Comparison of ENCODE assay signal across 10 cellular contexts in the genomic region with DNA sequence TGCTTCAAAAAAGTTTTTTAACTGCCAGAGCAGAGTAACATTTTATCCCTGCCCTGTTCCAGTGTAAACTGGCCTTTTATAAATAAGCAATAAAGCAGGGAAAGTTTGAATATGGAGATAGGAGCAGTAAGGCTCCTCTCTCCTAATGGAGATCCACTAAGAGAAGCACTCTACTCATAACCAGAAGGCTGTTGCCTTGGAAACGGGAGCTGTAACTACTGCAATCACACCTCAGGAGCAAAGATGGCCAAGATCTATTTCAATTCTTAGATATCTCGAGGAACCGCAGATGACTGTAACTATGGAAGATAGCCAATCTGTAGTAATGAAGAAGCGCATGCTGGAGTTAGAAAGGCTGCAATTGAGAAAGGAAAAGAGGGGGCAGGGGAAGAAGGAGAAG. TPM values are rescaled to one million over a fixed set of nuclear protein-coding genes. Genes with fewer than 3 reads are reported as not detected.
DNase-seq lines count a peak whose midpoint lies in the region; ATAC-seq lines count a peak whose summit lies in the region.
"Had no signal": no experiment of that assay in that cellular context is flagged by ENCODE, and none has a peak within 500 bp of the region (broad histone marks: within the 10 kb centered on the region; RNA-seq: fewer than 3 reads in every experiment).

No MANE protein-coding gene starts in this region.

- peak; percentile 51 for ATAC-seq in HG02763 (IDR thresholded peaks at IDR 0.05; ENCODE audit: unreplicated experiment)
- ATAC-seq in stimulated activated effector memory CD8-positive, alpha-beta T cell treated with anti-CD3 and anti-CD28 coated beads, Interleukin-12 subunit alpha, Interleukin-12 subunit beta, amount 100 ng/mL, for 72 hours, result peak; percentile 92
- ATAC-seq: HCT116 had no signal

- H3K4me1 Mint-ChIP-seq in activated CD4-positive, alpha-beta T cell treated with anti-CD3 and anti-CD28 coated beads, Interleukin-2, amount 10 ng/mL, durations not matched to agents 24 days and 14 days, result peaks cover 78% of the 10 kb centered on the region
- peaks cover 95% of the 10 kb centered on the region for H3K4me1 Mint-ChIP-seq in activated naive CD8-positive, alpha-beta T cell (ENCODE audit: low read depth)
- peaks cover 81% of the 10 kb centered on the region for H3K4me1 Mint-ChIP-seq in stimulated activated effector memory CD8-positive, alpha-beta T cell treated with anti-CD3 and anti-CD28 coated beads, Interleukin-12 subunit alpha, Interleukin-12 subunit beta, amount 100 ng/mL, for 72 hours

- peak overlapping the region; percentile 71 for H3K27ac Mint-ChIP-seq in activated CD4-positive, alpha-beta T cell treated with anti-CD3 and anti-CD28 coated beads, Interleukin-2, amount 10 ng/mL, durations not matched to agents 24 days and 14 days
- H3K27ac Mint-ChIP-seq in activated naive CD8-positive, alpha-beta T cell, result peak overlapping the region; percentile 97
- H3K27ac Mint-ChIP-seq in stimulated activated effector memory CD8-positive, alpha-beta T cell treated with anti-CD3 and anti-CD28 coated beads, Interleukin-12 subunit alpha, Interleukin-12 subunit beta, amount 100 ng/mL, for 72 hours, result peak overlapping the region; percentile 89

- H3K9me3 Mint-ChIP-seq in activated CD4-positive, alpha-beta T cell treated with anti-CD3 and anti-CD28 coated beads, Interleukin-2, amount 10 ng/mL, durations not matched to agents 24 days and 14 days, result no peaks in the 10 kb centered on the region
- H3K9me3 Mint-ChIP-seq in activated naive CD8-positive, alpha-beta T cell (ENCODE audit: low read depth), result no peaks in the 10 kb centered on the region
- no peaks in the 10 kb centered on the region for H3K9me3 Mint-ChIP-seq in stimulated activated effector memory CD8-positive, alpha-beta T cell treated with anti-CD3 and anti-CD28 coated beads, Interleukin-12 subunit alpha, Interleukin-12 subunit beta, amount 100 ng/mL, for 72 hours

- H3K27me3 Mint-ChIP-seq in activated CD4-positive, alpha-beta T cell treated with anti-CD3 and anti-CD28 coated beads, Interleukin-2, amount 10 ng/mL, durations not matched to agents 24 days and 14 days, result no peaks in the 10 kb centered on the region
- no peaks in the 10 kb centered on the region for H3K27me3 Mint-ChIP-seq in activated naive CD8-positive, alpha-beta T cell

- peak overlapping the region; percentile 12 for H3K4me3 Mint-ChIP-seq in activated CD4-positive, alpha-beta T cell treated with anti-CD3 and anti-CD28 coated beads, Interleukin-2, amount 10 ng/mL, durations not matched to agents 24 days and 14 days
- H3K4me3 Mint-ChIP-seq in activated naive CD8-positive, alpha-beta T cell, result peak overlapping the region; percentile 69
- peak overlapping the region; percentile 45 for H3K4me3 Mint-ChIP-seq in stimulated activated effector memory CD8-positive, alpha-beta T cell treated with anti-CD3 and anti-CD28 coated beads, Interleukin-12 subunit alpha, Interleukin-12 subunit beta, amount 100 ng/mL, for 72 hours

- DNase-seq in activated CD4-positive, alpha-beta T cell treated with anti-CD3 and anti-CD28 coated beads, Interleukin-2, amount 10 ng/mL, durations not matched to agents 24 days and 14 days, result peak; percentile 77
- no peak for DNase-seq in activated CD4-positive, alpha-beta T cell treated with anti-CD3 and anti-CD28 coated beads for 4 hours
- no peak for DNase-seq in stimulated activated effector memory CD8-positive, alpha-beta T cell treated with anti-CD3 and anti-CD28 coated beads, Interleukin-12 subunit alpha, Interleukin-12 subunit beta, amount 100 ng/mL, for 72 hours (ENCODE audit: low spot score in 2 of 2)
- DNase-seq in cerebellar cortex (ENCODE audit: low spot score) (no peak), COLO668 (lab: John Stamatoyannopoulos, UW; ENCODE audit: unreplicated experiment) (no peak), NOMO-1 treated with DMSO at 0.1 percent for 48 hours (lab: John Stamatoyannopoulos, UW; ENCODE audit: unreplicated experiment) (no peak)
- DNase-seq: stomach had no signal

- peaks cover 20% of the 10 kb centered on the region for H3K36me3 Mint-ChIP-seq in activated CD4-positive, alpha-beta T cell treated with anti-CD3 and anti-CD28 coated beads, Interleukin-2, amount 10 ng/mL, durations not matched to agents 24 days and 14 days (ENCODE audit: low read depth)
- peaks cover 16% of the 10 kb centered on the region for H3K36me3 Mint-ChIP-seq in activated naive CD8-positive, alpha-beta T cell
- H3K36me3 Mint-ChIP-seq in stimulated activated effector memory CD8-positive, alpha-beta T cell treated with anti-CD3 and anti-CD28 coated beads, Interleukin-12 subunit alpha, Interleukin-12 subunit beta, amount 100 ng/mL, for 72 hours, result peaks cover 8% of the 10 kb centered on the region

- intact Hi-C loops in activated CD4-positive, alpha-beta T cell treated with anti-CD3 and anti-CD28 coated beads, Interleukin-2, amount 10 ng/mL, durations not matched to agents 24 days and 14 days (cut with micrococcal nuclease), result loop anchor here (1.0 kb wide), 1 partner anchor 18 kb away; no protein-coding TSS in a partner anchor

RNA-seq across cellular contexts. Expression of a gene that starts 41.4 kb away (rescaled TPM):
- 130 and 147 TPM in 2 replicates for total RNA-seq in activated CD4-positive, alpha-beta T cell treated with anti-CD3 and anti-CD28 coated beads, Interleukin-2, amount 10 ng/mL, durations not matched to agents 24 days and 14 days

Comparison
In these comparisons a context has a peak if more than half of its experiments do, and no peak if none do; other contexts are left out.
1. H3K4me3 Mint-ChIP-seq: peak in every context shown above with its lines; median percentile 69 in activated naive CD8-positive, alpha-beta T cell; 45 in stimulated activated effector memory CD8-positive, alpha-beta T cell treated with anti-CD3 and anti-CD28 coated beads, Interleukin-12 subunit alpha, Interleukin-12 subunit beta, amount 100 ng/mL, for 72 hours; 12 in activated CD4-positive, alpha-beta T cell treated with anti-CD3 and anti-CD28 coated beads, Interleukin-2, amount 10 ng/mL, durations not matched to agents 24 days and 14 days.